20 cellular contexts compared by ENCODE assay signal in the genomic region with DNA sequence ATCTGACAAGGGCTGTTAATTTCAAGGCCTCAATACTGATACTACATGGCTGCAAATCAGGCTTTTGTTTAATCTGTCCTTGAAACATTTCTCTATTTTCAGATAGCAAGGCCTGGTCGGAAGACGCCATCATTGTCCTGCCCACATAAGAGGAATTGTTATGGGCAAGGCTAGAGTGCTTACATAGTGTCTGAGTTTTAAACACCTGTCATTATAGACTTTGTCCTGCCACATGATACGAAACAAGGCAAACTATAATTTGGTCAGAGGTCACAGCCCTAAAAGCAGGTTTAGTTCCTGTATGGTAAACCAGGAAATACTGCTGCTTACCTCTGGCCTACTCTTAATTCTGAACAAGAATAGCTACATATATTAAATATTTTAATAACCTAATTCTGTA.
DNase-seq lines count a peak whose midpoint lies in the region; ATAC-seq, FAIRE-seq and TF ChIP-seq lines count a peak whose summit lies in the region.
"Had no signal": no experiment of that assay in that cellular context is flagged by ENCODE, and none has a peak within 500 bp of the region (broad histone marks: within the 10 kb centered on the region; RNA-seq: fewer than 3 reads in every experiment).

No MANE protein-coding gene starts in this region.

- no peaks in the 10 kb centered on the region for H3K36me3 ChIP-seq in small intestine (ENCODE audit: control insufficient read depth in 2 of 2, insufficient read depth in 2 of 2, low read length in 2 of 2)
- H3K36me3 ChIP-seq: HAP-1 had no signal

- FAIRE-seq in GM12891 (lab: Jason Lieb, UNC), result peak; percentile 78
- FAIRE-seq in small intestine (lab: Jason Lieb, UNC), result no peak
- FAIRE-seq: frontal cortex had no signal

- 21 to 70% (median 41%) methylated on average over 3 of the region's 3 CpGs for WGBS in small intestine, 3 donors

- ATAC-seq in left colon (peak; percentile 89), GM21381 (IDR thresholded peaks at IDR 0.05; ENCODE audit: unreplicated experiment) (no peak), GM21515 (IDR thresholded peaks at IDR 0.05; ENCODE audit: unreplicated experiment) (no peak), HG03439 (IDR thresholded peaks at IDR 0.05; ENCODE audit: unreplicated experiment) (no peak)
- ATAC-seq: activated T-helper 17 cell treated with anti-CD3 and anti-CD28 coated beads, Interleukin-2, amount 50 U/mL, for 72 hours; right cardiac atrium had no signal

- DNase-seq in GM12891 (ENCODE audit: insufficient read length, low spot score), result no peak
- DNase-seq in NCI-H748 treated with DMSO at 0.1 percent for 48 hours (lab: John Stamatoyannopoulos, UW), result peak; percentile 51
- peak in 1 of 2 donors; percentile 43 for DNase-seq in left colon
- peak; percentile 97 for DNase-seq in small intestine
- DNase-seq: activated CD8-positive, alpha-beta memory T cell treated with anti-CD3 and anti-CD28 coated beads, Interleukin-2, amount 50 U/mL, for 4 hours; activated naive CD8-positive, alpha-beta T cell treated with anti-CD3 and anti-CD28 coated beads for 36 hours; C1 segment of cervical spinal cord; islet precursor cell; Karpas-422; NCI-H2081; NCI-H446 treated with DMSO at 0.1 percent for 48 hours; right cardiac atrium had no signal

- intact Hi-C loops in left colon (cut with DNase I, micrococcal nuclease), result no loop called here

- no peak overlapping the region for H3K4me3 ChIP-seq in small intestine (ENCODE audit: low read depth in 1 of 2, low read length in 2 of 2)
- H3K4me3 ChIP-seq: HAP-1, SK-N-MC had no signal

- H3K27ac ChIP-seq in small intestine (ENCODE audit: low read depth in 1 of 2, low read length in 1 of 2), result peak overlapping the region; percentile 64 to 88
- H3K27ac ChIP-seq: RWPE1, SK-N-MC had no signal

- peaks cover 2 to 3% of the 10 kb centered on the region in 2 donors for H3K4me1 ChIP-seq in small intestine (ENCODE audit: control insufficient read depth in 2 of 2, insufficient read depth in 1 of 2, low read depth in 1 of 2, low read length in 1 of 2)

- TF ChIP-seq POLR2A in GM12891 (IDR thresholded peaks at IDR 0.05; ENCODE audit: low read depth, low read length), result no peak

- H3K9me3 ChIP-seq in small intestine (ENCODE audit: control insufficient read depth, low read depth), result no peaks in the 10 kb centered on the region
- H3K9me3 ChIP-seq: HAP-1 had no signal

- no peaks in the 10 kb centered on the region for H3K27me3 ChIP-seq in small intestine (ENCODE audit: control insufficient read depth in 2 of 2, insufficient read depth in 2 of 2, low read length in 2 of 2)

TF ChIP-seq in GM12891, 5 proteins besides CTCF, POLR2A, EP300 and RAD21:
- no peak for TF ChIP-seq TAF1 (IDR thresholded peaks at IDR 0.05; ENCODE audit: low read depth, low read length)
- TF ChIP-seq POLR2AphosphoS5 (IDR thresholded peaks at IDR 0.05; ENCODE audit: low read depth, low read length), result no peak
- no peak for TF ChIP-seq PAX5 (IDR thresholded peaks at IDR 0.05; ENCODE audit: insufficient read depth, low read length, severe bottlenecking)
- TF ChIP-seq POU2F2 (IDR thresholded peaks at IDR 0.05; ENCODE audit: low read depth, low read length), result no peak
- no peak for TF ChIP-seq SPI1 (IDR thresholded peaks at IDR 0.05; ENCODE audit: low read depth, low read length)
